Comparison of ENCODE assay signal across 8 cellular contexts in genomic region chr2:120669121-120669952, GRCh38.
A peak's percentile ranks its signal among the peaks of the same experiment; 100 is the strongest.
DNase-seq lines count a peak whose midpoint lies in the region; ATAC-seq and TF ChIP-seq lines count a peak whose summit lies in the region.

No MANE protein-coding gene starts in this region.

- no peak overlapping the region for H3K27ac ChIP-seq in endodermal cell (ENCODE audit: low read depth, low read length)

- no peak overlapping the region for H3K4me3 Mint-ChIP-seq in endodermal cell
- no peak overlapping the region for H3K4me3 Mint-ChIP-seq in osteocyte (ENCODE audit: unreplicated experiment)
- H3K4me3 Mint-ChIP-seq in activated T-cell treated with anti-CD3 and anti-CD28 coated beads, Interleukin-2, amount 50 U/mL, for 24 hours: no peak overlapping the region

- no peaks in the 10 kb centered on the region for H3K4me1 ChIP-seq in endodermal cell (ENCODE audit: control insufficient read depth, insufficient read depth, low read length)

- H3K27me3 Mint-ChIP-seq in endodermal cell (ENCODE audit: insufficient read depth) (peaks cover 69% of the 10 kb centered on the region), osteocyte (ENCODE audit: unreplicated experiment) (peaks cover 48% of the 10 kb centered on the region)
- peaks cover 43% of the 10 kb centered on the region for H3K27me3 Mint-ChIP-seq in activated T-cell treated with anti-CD3 and anti-CD28 coated beads, Interleukin-2, amount 50 U/mL, for 24 hours

- peaks cover 30% of the 10 kb centered on the region for H3K9me3 ChIP-seq in endodermal cell (ENCODE audit: control insufficient read depth, low read length)

- H3K27ac Mint-ChIP-seq in endodermal cell (no peak overlapping the region), osteocyte (ENCODE audit: unreplicated experiment) (no peak overlapping the region)
- no peak overlapping the region for H3K27ac Mint-ChIP-seq in activated T-cell treated with anti-CD3 and anti-CD28 coated beads, Interleukin-2, amount 50 U/mL, for 24 hours

- peak; percentile 46 for ATAC-seq in GM21360 (IDR thresholded peaks at IDR 0.05; ENCODE audit: unreplicated experiment)
- no peak for ATAC-seq in HG02763 (IDR thresholded peaks at IDR 0.05; ENCODE audit: unreplicated experiment)

- H3K36me3 ChIP-seq in endodermal cell (ENCODE audit: control insufficient read depth, insufficient read depth, low read length): no peaks in the 10 kb centered on the region

- no peaks in the 10 kb centered on the region for H3K4me1 Mint-ChIP-seq in endodermal cell
- H3K4me1 Mint-ChIP-seq in osteocyte (ENCODE audit: unreplicated experiment): no peaks in the 10 kb centered on the region
- H3K4me1 Mint-ChIP-seq in activated T-cell treated with anti-CD3 and anti-CD28 coated beads, Interleukin-2, amount 50 U/mL, for 24 hours (ENCODE audit: low read depth): no peaks in the 10 kb centered on the region

- H3K9ac ChIP-seq in endodermal cell (ENCODE audit: extremely low read depth, low read length, poor library complexity, severe bottlenecking): no peak overlapping the region

- H3K9me3 Mint-ChIP-seq in endodermal cell (peaks cover 39% of the 10 kb centered on the region), osteocyte (ENCODE audit: unreplicated experiment) (peaks cover 32% of the 10 kb centered on the region)
- H3K9me3 Mint-ChIP-seq in activated T-cell treated with anti-CD3 and anti-CD28 coated beads, Interleukin-2, amount 50 U/mL, for 24 hours: peaks cover 17% of the 10 kb centered on the region

- no peak overlapping the region for H3K4me3 ChIP-seq in endodermal cell (ENCODE audit: low read length)
- no peak overlapping the region for H3K4me3 ChIP-seq in lower leg skin (ENCODE audit: low read depth, poor library complexity, severe bottlenecking)

- H3K36me3 Mint-ChIP-seq in endodermal cell (ENCODE audit: low read depth): peaks cover 3% of the 10 kb centered on the region
- peaks cover 7% of the 10 kb centered on the region for H3K36me3 Mint-ChIP-seq in osteocyte (ENCODE audit: unreplicated experiment)
- H3K36me3 Mint-ChIP-seq in activated T-cell treated with anti-CD3 and anti-CD28 coated beads, Interleukin-2, amount 50 U/mL, for 24 hours (ENCODE audit: low read depth): no peaks in the 10 kb centered on the region

- DNase-seq in NCI-H460 (ENCODE audit: extremely low read depth, low read depth) (peak; percentile 9), endodermal cell (peak; percentile 90), osteocyte (ENCODE audit: extremely low spot score, unreplicated experiment) (no peak), lower leg skin (ENCODE audit: low spot score in 2 of 2) (no peak), AG08395 (ENCODE audit: low spot score) (no peak)
- DNase-seq in activated T-cell treated with anti-CD3 and anti-CD28 coated beads, Interleukin-2, amount 50 U/mL, for 24 hours: no peak

- TF ChIP-seq POLR2A in lower leg skin (IDR thresholded peaks at IDR 0.05): no peak

- intact Hi-C loops in lower leg skin (cut with DNase I; ENCODE audit: low total_unique reads): no loop called here

- peaks cover 12% of the 10 kb centered on the region for H3K27me3 ChIP-seq in endodermal cell (ENCODE audit: control insufficient read depth, insufficient read depth, low read length, poor library complexity, severe bottlenecking)

- peak; percentile 80 for TF ChIP-seq CTCF in endodermal cell (conservative IDR thresholded peaks at IDR 0.05)
- TF ChIP-seq CTCF in osteocyte (IDR thresholded peaks at IDR 0.05): peak; percentile 31
- TF ChIP-seq CTCF in lower leg skin (IDR thresholded peaks at IDR 0.05): no peak

- WGBS in endodermal cell (ENCODE audit: insufficient coverage in 1 of 2, insufficient read length in 1 of 2), 2 experiments: 35 to 47% methylated on average over 13 to 23 of the region's 23 CpGs
- 17 to 19% methylated on average over 23 of the region's 23 CpGs for WGBS in lower leg skin, 2 donors

Comparison
In these comparisons a context has a peak if more than half of its experiments do, and no peak if none do; other contexts are left out.
1. DNase-seq: peak in NCI-H460 (single experiment) and endodermal cell (single experiment); none in osteocyte (single experiment), activated T-cell treated with anti-CD3 and anti-CD28 coated beads, Interleukin-2, amount 50 U/mL, for 24 hours (single experiment), lower leg skin (0 of 2) and AG08395 (single experiment).
2. CTCF ChIP-seq: peak in endodermal cell (single experiment) and osteocyte (single experiment); none in lower leg skin (0 of 3).